Comparison of ENCODE assay signal across 1 cellular context in the genomic region with DNA sequence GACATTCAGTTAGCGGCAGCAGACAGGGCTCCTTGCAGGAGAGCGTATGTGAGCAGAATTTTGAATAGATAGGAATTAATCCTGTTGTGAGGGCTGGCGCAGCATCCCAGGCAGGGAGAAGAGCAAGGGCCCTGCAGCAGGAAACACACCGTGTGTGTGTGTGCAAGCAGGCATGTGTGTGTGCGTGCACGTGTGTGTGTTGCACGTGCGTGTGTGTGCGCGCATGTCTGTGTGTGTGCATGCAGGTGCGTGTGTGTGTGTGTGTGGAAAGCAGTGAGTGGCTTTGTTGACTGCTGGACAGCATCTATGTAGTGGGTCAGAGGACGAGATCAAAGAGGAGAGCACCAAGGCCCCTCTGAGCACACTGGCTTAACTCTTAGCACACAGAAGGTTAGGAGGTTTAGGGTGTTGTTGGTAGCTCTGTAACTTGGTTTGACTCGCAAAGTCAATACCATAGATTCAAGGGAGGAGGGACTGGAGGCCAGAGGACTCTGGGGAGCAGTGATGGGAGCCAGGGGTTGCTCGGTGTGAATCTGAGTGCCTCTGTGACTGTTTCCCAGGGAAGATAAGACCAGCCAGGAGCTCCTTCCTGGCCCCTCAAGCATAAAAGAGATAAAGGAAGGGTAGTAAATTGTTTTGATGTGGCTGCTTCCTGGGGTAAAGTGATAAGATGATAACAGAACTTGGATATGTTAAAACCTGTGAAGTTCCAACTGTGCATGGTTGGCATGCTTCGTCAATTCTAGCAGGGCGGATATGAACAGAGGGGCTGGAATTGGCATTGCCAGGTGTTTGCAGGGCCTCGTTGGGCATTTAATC.
TF ChIP-seq lines count a peak whose summit lies in the region.

No MANE protein-coding gene starts in this region.

TF ChIP-seq in HepG2, 621 proteins besides CTCF, POLR2A, EP300 and RAD21 (continued from another document):
- TF ChIP-seq, protein P1, sequence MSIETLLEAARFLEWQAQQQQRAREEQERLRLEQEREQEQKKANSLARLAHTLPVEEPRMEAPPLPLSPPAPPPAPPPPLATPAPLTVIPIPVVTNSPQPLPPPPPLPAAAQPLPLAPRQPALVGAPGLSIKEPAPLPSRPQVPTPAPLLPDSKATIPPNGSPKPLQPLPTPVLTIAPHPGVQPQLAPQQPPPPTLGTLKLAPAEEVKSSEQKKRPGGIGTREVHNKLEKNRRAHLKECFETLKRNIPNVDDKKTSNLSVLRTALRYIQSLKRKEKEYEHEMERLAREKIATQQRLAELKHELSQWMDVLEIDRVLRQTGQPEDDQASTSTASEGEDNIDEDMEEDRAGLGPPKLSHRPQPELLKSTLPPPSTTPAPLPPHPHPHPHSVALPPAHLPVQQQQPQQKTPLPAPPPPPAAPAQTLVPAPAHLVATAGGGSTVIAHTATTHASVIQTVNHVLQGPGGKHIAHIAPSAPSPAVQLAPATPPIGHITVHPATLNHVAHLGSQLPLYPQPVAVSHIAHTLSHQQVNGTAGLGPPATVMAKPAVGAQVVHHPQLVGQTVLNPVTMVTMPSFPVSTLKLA (IDR thresholded peaks at IDR 0.05) = peak; percentile 53
